Comparison of ENCODE assay signal across 21 cellular contexts in the genomic region with DNA sequence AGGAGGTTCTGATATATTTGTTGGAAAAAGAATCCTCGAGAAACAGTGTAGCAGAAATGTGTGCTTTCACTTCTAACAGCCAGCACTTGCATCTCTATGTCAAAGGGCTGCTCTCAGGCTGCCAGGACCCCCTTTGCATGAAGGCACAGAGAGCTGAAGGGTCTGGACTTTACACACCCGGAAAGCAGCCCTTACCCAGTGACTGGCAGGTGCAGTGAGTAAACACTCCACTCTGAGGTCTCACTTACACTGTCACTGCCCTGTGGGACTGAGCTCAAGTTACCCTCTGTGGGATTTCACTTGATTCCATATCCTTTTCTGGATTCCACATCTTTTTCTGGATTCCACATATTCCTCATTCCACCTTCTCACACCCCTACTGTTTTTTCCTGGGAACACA. TPM values are rescaled to one million over a fixed set of nuclear protein-coding genes. Genes with fewer than 3 reads are reported as not detected.
DNase-seq lines count a peak whose midpoint lies in the region; ATAC-seq and TF ChIP-seq lines count a peak whose summit lies in the region.
"Had no signal": no experiment of that assay in that cellular context is flagged by ENCODE, and none has a peak within 500 bp of the region (broad histone marks: within the 10 kb centered on the region; RNA-seq: fewer than 3 reads in every experiment).

No MANE protein-coding gene starts in this region.

- POLR2A ChIA-PET in PC-3 (lab: Charles Lee; ENCODE audit: unreplicated experiment): no interaction called here

- no peak overlapping the region for H3K9ac ChIP-seq in PC-3 (ENCODE audit: low read length)

- H2AFZ ChIP-seq in PC-3 (ENCODE audit: low read length): no peak overlapping the region

- no peaks in the 10 kb centered on the region for H4K20me1 ChIP-seq in PC-3 (ENCODE audit: low read length)

- no peaks in the 10 kb centered on the region for H3K36me3 ChIP-seq in PC-3 (ENCODE audit: low read depth, low read length)
- H3K36me3 ChIP-seq: thyroid gland had no signal

- no peak for TF ChIP-seq CTCF in PC-3 (conservative IDR thresholded peaks at IDR 0.05; ENCODE audit: low read depth, low read length)

- peak; percentile 42 for ATAC-seq in PC-3
- no peak for ATAC-seq in GM18517 (IDR thresholded peaks at IDR 0.05; ENCODE audit: unreplicated experiment)
- no peak for ATAC-seq in GM21423 (IDR thresholded peaks at IDR 0.05; ENCODE audit: unreplicated experiment)
- ATAC-seq: activated CD4-positive, alpha-beta T cell treated with anti-CD3 and anti-CD28 coated beads for 36 hours; effector memory CD8-positive, alpha-beta T cell had no signal

- no peaks in the 10 kb centered on the region for H3K27me3 ChIP-seq in PC-3 (ENCODE audit: low read length)
- H3K27me3 ChIP-seq: thyroid gland had no signal

- no peaks in the 10 kb centered on the region for H3K79me2 ChIP-seq in PC-3 (ENCODE audit: low read length)

- H3K27ac ChIP-seq in PC-3 (ENCODE audit: low read length): no peak overlapping the region

- BruUV-seq in PC-3 (replicated peaks; lab: Mats Ljungman, UMichigan): no TSS peak

- intact Hi-C loops in PC-3 (cut with micrococcal nuclease): no loop called here

- no peaks in the 10 kb centered on the region for H3K9me2 ChIP-seq in PC-3 (replicated peaks; ENCODE audit: low read length)

- no peaks in the 10 kb centered on the region for H3K4me1 ChIP-seq in PC-3 (ENCODE audit: insufficient read depth, low read length)
- H3K4me1 ChIP-seq: Caco-2 had no signal

- CTCF ChIA-PET in PC-3 (lab: Charles Lee): no interaction called here

- no peak overlapping the region for H3K4me3 ChIP-seq in PC-3 (ENCODE audit: low read length)
- H3K4me3 ChIP-seq: thyroid gland had no signal

- DNase-seq in NCI-H1417 (lab: John Stamatoyannopoulos, UW) (peak in 2 of 3 experiments; percentile 4 to 19), NCI-H1417 treated with DMSO at 0.1 percent for 48 hours (lab: John Stamatoyannopoulos, UW) (no peak), NCI-H1436 treated with DMSO at 0.1 percent for 48 hours (lab: John Stamatoyannopoulos, UW) (peak; percentile 22), PC-3 (no peak), myocyte (ENCODE audit: low read depth) (peak; percentile 41), AG08396 (ENCODE audit: low spot score) (no peak)
- DNase-seq: 8988T; activated CD4-positive, alpha-beta T cell treated with anti-CD3 and anti-CD28 coated beads for 36 hours; activated CD8-positive, alpha-beta memory T cell treated with anti-CD3 and anti-CD28 coated beads, Interleukin-2, amount 50 U/mL, for 4 hours; activated gamma-delta T cell; Caco-2; effector memory CD8-positive, alpha-beta T cell; Kasumi-1; NCI-H2081 treated with DMSO at 0.1 percent for 48 hours; NCI-H524 treated with DMSO at 0.1 percent for 48 hours; retina; Right ventricle myocardium superior; stimulated activated CD4-positive, alpha-beta T cell treated with anti-CD3 and anti-CD28 coated beads, Interleukin-4, amount 100 ng/mL, for 24 hours; thyroid gland had no signal

- no peaks in the 10 kb centered on the region for H3F3A ChIP-seq in PC-3 (ENCODE audit: low read length, unreplicated experiment)

- H3K9me3 ChIP-seq in PC-3 (ENCODE audit: low read length): no peaks in the 10 kb centered on the region
- H3K9me3 ChIP-seq: Caco-2, thyroid gland had no signal

- H3K4me2 ChIP-seq in PC-3 (ENCODE audit: low read length): no peak overlapping the region

RNA-seq across cellular contexts. Expression of a gene that starts 40.8 kb away (rescaled TPM):
- total RNA-seq in PC-3 (2014; rRNA removed) (44.0 and 64.7 TPM in 2 replicates), myocyte (13.8 and 29.8 TPM in 2 replicates)
- polyA plus RNA-seq in myocyte (2012): 4.6 TPM

Comparison
In these comparisons a context has a peak if more than half of its experiments do, and no peak if none do; other contexts are left out.
1. DNase-seq: peak in NCI-H1417 (2 of 3), NCI-H1436 treated with DMSO at 0.1 percent for 48 hours (single experiment) and myocyte (single experiment); none in NCI-H1417 treated with DMSO at 0.1 percent for 48 hours (single experiment), PC-3 (single experiment) and AG08396 (single experiment).